23 cellular contexts compared by ENCODE assay signal in genomic region chr7:37206192-37206591, GRCh38.
A peak's percentile ranks its signal among the peaks of the same experiment; 100 is the strongest.
DNase-seq lines count a peak whose midpoint lies in the region; ATAC-seq and TF ChIP-seq lines count a peak whose summit lies in the region.
"Had no signal": no experiment of that assay in that cellular context is flagged by ENCODE, and none has a peak within 500 bp of the region (broad histone marks: within the 10 kb centered on the region; RNA-seq: fewer than 3 reads in every experiment).

No MANE protein-coding gene starts in this region.

- ATAC-seq in activated CD8-positive, alpha-beta T cell treated with anti-CD3 and anti-CD28 coated beads for 36 hours, result no peak
- ATAC-seq in activated CD8-positive, alpha-beta T cell treated with anti-CD3 and anti-CD28 coated beads, Interleukin-2, amount 10 ng/mL, durations not matched to agents 7 days and 5 days, result no peak
- no peak for ATAC-seq in stimulated activated naive CD8-positive, alpha-beta T cell treated with anti-CD3 and anti-CD28 coated beads, Interleukin-15, Interleukin-2, amounts not matched to agents 100 U/mL and 50 U/mL, for 24 hours
- ATAC-seq in activated naive CD8-positive, alpha-beta T cell treated with anti-CD3 and anti-CD28 coated beads, Interleukin-2, amount 50 U/mL, for 24 hours, result no peak
- ATAC-seq: HCT116 had no signal

- DNase-seq in activated CD8-positive, alpha-beta T cell treated with anti-CD3 and anti-CD28 coated beads for 36 hours, result no peak
- DNase-seq in activated CD8-positive, alpha-beta T cell treated with anti-CD3 and anti-CD28 coated beads, Interleukin-2, amount 10 ng/mL, durations not matched to agents 7 days and 5 days, result no peak
- no peak for DNase-seq in stimulated activated naive CD8-positive, alpha-beta T cell treated with anti-CD3 and anti-CD28 coated beads, Interleukin-15, Interleukin-2, amounts not matched to agents 100 U/mL and 50 U/mL, for 24 hours
- no peak for DNase-seq in activated naive CD8-positive, alpha-beta T cell treated with anti-CD3 and anti-CD28 coated beads, Interleukin-2, amount 50 U/mL, for 24 hours
- DNase-seq in activated gamma-delta T cell (lab: John Stamatoyannopoulos, UW) (no peak), glutamatergic neuron (no peak), NCI-H2227 treated with DMSO at 0.1 percent for 48 hours (lab: John Stamatoyannopoulos, UW) (no peak)
- DNase-seq: AML-193; C1 segment of cervical spinal cord; Calu3; CD8-positive, alpha-beta memory T cell; DMS153; GOT3; KG1; NCI-H1105; NCI-H146; NCI-H2029 treated with DMSO at 0.1 percent for 48 hours; NCI-H345; NCI-H524; NCI-H774; Peyer's patch had no signal

- no peak for TF ChIP-seq CTCF in activated CD8-positive, alpha-beta T cell treated with anti-CD3 and anti-CD28 coated beads for 36 hours (IDR thresholded peaks at IDR 0.05)
- TF ChIP-seq CTCF in glutamatergic neuron (IDR thresholded peaks at IDR 0.05; ENCODE audit: partially characterized antibody, unreplicated experiment), result no peak

- intact Hi-C loops in activated CD8-positive, alpha-beta T cell treated with anti-CD3 and anti-CD28 coated beads for 36 hours (cut with micrococcal nuclease), result no loop called here

- no peak overlapping the region for H3K4me3 Mint-ChIP-seq in activated CD8-positive, alpha-beta T cell treated with anti-CD3 and anti-CD28 coated beads for 36 hours
- H3K4me3 Mint-ChIP-seq in activated CD8-positive, alpha-beta T cell treated with anti-CD3 and anti-CD28 coated beads, Interleukin-2, amount 10 ng/mL, durations not matched to agents 7 days and 5 days, result no peak overlapping the region
- no peak overlapping the region for H3K4me3 Mint-ChIP-seq in stimulated activated naive CD8-positive, alpha-beta T cell treated with anti-CD3 and anti-CD28 coated beads, Interleukin-15, Interleukin-2, amounts not matched to agents 100 ng/mL and 50 ng/mL, for 24 hours
- H3K4me3 Mint-ChIP-seq in activated naive CD8-positive, alpha-beta T cell treated with anti-CD3 and anti-CD28 coated beads, Interleukin-2, amount 50 U/mL, for 24 hours, result no peak overlapping the region
- no peak overlapping the region for H3K4me3 Mint-ChIP-seq in glutamatergic neuron (ENCODE audit: unreplicated experiment)
- H3K4me3 Mint-ChIP-seq: CD8-positive, alpha-beta memory T cell had no signal

- H3K27me3 Mint-ChIP-seq in activated CD8-positive, alpha-beta T cell treated with anti-CD3 and anti-CD28 coated beads for 36 hours, result no peaks in the 10 kb centered on the region
- no peaks in the 10 kb centered on the region for H3K27me3 Mint-ChIP-seq in activated CD8-positive, alpha-beta T cell treated with anti-CD3 and anti-CD28 coated beads, Interleukin-2, amount 10 ng/mL, durations not matched to agents 7 days and 5 days (ENCODE audit: low read depth)
- no peaks in the 10 kb centered on the region for H3K27me3 Mint-ChIP-seq in stimulated activated naive CD8-positive, alpha-beta T cell treated with anti-CD3 and anti-CD28 coated beads, Interleukin-15, Interleukin-2, amounts not matched to agents 100 ng/mL and 50 ng/mL, for 24 hours
- no peaks in the 10 kb centered on the region for H3K27me3 Mint-ChIP-seq in activated naive CD8-positive, alpha-beta T cell treated with anti-CD3 and anti-CD28 coated beads, Interleukin-2, amount 50 U/mL, for 24 hours
- H3K27me3 Mint-ChIP-seq in glutamatergic neuron (ENCODE audit: unreplicated experiment), result no peaks in the 10 kb centered on the region
- H3K27me3 Mint-ChIP-seq: CD8-positive, alpha-beta memory T cell had no signal

- POLR2A ChIA-PET in activated CD8-positive, alpha-beta T cell treated with anti-CD3 and anti-CD28 coated beads for 36 hours (lab: Charles Lee), result no interaction called here
- POLR2A ChIA-PET in activated CD8-positive, alpha-beta T cell treated with anti-CD3 and anti-CD28 coated beads, Interleukin-2, amount 10 ng/mL, durations not matched to agents 7 days and 5 days (lab: Charles Lee), result no interaction called here

- peaks cover 44% of the 10 kb centered on the region for H3K36me3 Mint-ChIP-seq in activated CD8-positive, alpha-beta T cell treated with anti-CD3 and anti-CD28 coated beads for 36 hours (ENCODE audit: low read depth)
- peaks cover 32% of the 10 kb centered on the region for H3K36me3 Mint-ChIP-seq in activated CD8-positive, alpha-beta T cell treated with anti-CD3 and anti-CD28 coated beads, Interleukin-2, amount 10 ng/mL, durations not matched to agents 7 days and 5 days (ENCODE audit: low read depth)
- H3K36me3 Mint-ChIP-seq in stimulated activated naive CD8-positive, alpha-beta T cell treated with anti-CD3 and anti-CD28 coated beads, Interleukin-15, Interleukin-2, amounts not matched to agents 100 ng/mL and 50 ng/mL, for 24 hours (ENCODE audit: low read depth), result peaks cover 78% of the 10 kb centered on the region
- peaks cover 44% of the 10 kb centered on the region for H3K36me3 Mint-ChIP-seq in activated naive CD8-positive, alpha-beta T cell treated with anti-CD3 and anti-CD28 coated beads, Interleukin-2, amount 50 U/mL, for 24 hours (ENCODE audit: low read depth)
- H3K36me3 Mint-ChIP-seq in glutamatergic neuron (ENCODE audit: unreplicated experiment), result no peaks in the 10 kb centered on the region

- peaks cover 13% of the 10 kb centered on the region for H3K4me1 Mint-ChIP-seq in activated CD8-positive, alpha-beta T cell treated with anti-CD3 and anti-CD28 coated beads for 36 hours (ENCODE audit: low read depth)
- peaks cover 2% of the 10 kb centered on the region for H3K4me1 Mint-ChIP-seq in activated CD8-positive, alpha-beta T cell treated with anti-CD3 and anti-CD28 coated beads, Interleukin-2, amount 10 ng/mL, durations not matched to agents 7 days and 5 days (ENCODE audit: low read depth)
- H3K4me1 Mint-ChIP-seq in stimulated activated naive CD8-positive, alpha-beta T cell treated with anti-CD3 and anti-CD28 coated beads, Interleukin-15, Interleukin-2, amounts not matched to agents 100 ng/mL and 50 ng/mL, for 24 hours (ENCODE audit: low read depth), result peaks cover 4% of the 10 kb centered on the region
- peaks cover 7% of the 10 kb centered on the region for H3K4me1 Mint-ChIP-seq in activated naive CD8-positive, alpha-beta T cell treated with anti-CD3 and anti-CD28 coated beads, Interleukin-2, amount 50 U/mL, for 24 hours
- H3K4me1 Mint-ChIP-seq in glutamatergic neuron (ENCODE audit: low read depth, unreplicated experiment), result peaks cover 11% of the 10 kb centered on the region
- H3K4me1 Mint-ChIP-seq: CD8-positive, alpha-beta memory T cell had no signal

- no peaks in the 10 kb centered on the region for H3K9me3 Mint-ChIP-seq in activated CD8-positive, alpha-beta T cell treated with anti-CD3 and anti-CD28 coated beads for 36 hours
- H3K9me3 Mint-ChIP-seq in activated CD8-positive, alpha-beta T cell treated with anti-CD3 and anti-CD28 coated beads, Interleukin-2, amount 10 ng/mL, durations not matched to agents 7 days and 5 days (ENCODE audit: insufficient read depth), result no peaks in the 10 kb centered on the region
- no peaks in the 10 kb centered on the region for H3K9me3 Mint-ChIP-seq in stimulated activated naive CD8-positive, alpha-beta T cell treated with anti-CD3 and anti-CD28 coated beads, Interleukin-15, Interleukin-2, amounts not matched to agents 100 ng/mL and 50 ng/mL, for 24 hours
- no peaks in the 10 kb centered on the region for H3K9me3 Mint-ChIP-seq in activated naive CD8-positive, alpha-beta T cell treated with anti-CD3 and anti-CD28 coated beads, Interleukin-2, amount 50 U/mL, for 24 hours
- peaks cover 1% of the 10 kb centered on the region for H3K9me3 Mint-ChIP-seq in glutamatergic neuron (ENCODE audit: unreplicated experiment)
- H3K9me3 Mint-ChIP-seq: CD8-positive, alpha-beta memory T cell had no signal

- H3K27ac Mint-ChIP-seq in activated CD8-positive, alpha-beta T cell treated with anti-CD3 and anti-CD28 coated beads for 36 hours, result peak overlapping the region; percentile 75
- H3K27ac Mint-ChIP-seq in activated CD8-positive, alpha-beta T cell treated with anti-CD3 and anti-CD28 coated beads, Interleukin-2, amount 10 ng/mL, durations not matched to agents 7 days and 5 days, result no peak overlapping the region
- H3K27ac Mint-ChIP-seq in stimulated activated naive CD8-positive, alpha-beta T cell treated with anti-CD3 and anti-CD28 coated beads, Interleukin-15, Interleukin-2, amounts not matched to agents 100 ng/mL and 50 ng/mL, for 24 hours, result peak overlapping the region; percentile 47
- peak overlapping the region; percentile 58 for H3K27ac Mint-ChIP-seq in activated naive CD8-positive, alpha-beta T cell treated with anti-CD3 and anti-CD28 coated beads, Interleukin-2, amount 50 U/mL, for 24 hours
- H3K27ac Mint-ChIP-seq in glutamatergic neuron (ENCODE audit: unreplicated experiment), result no peak overlapping the region

- CTCF ChIA-PET in activated CD8-positive, alpha-beta T cell treated with anti-CD3 and anti-CD28 coated beads for 36 hours (lab: Charles Lee), result no interaction called here
- CTCF ChIA-PET in activated CD8-positive, alpha-beta T cell treated with anti-CD3 and anti-CD28 coated beads, Interleukin-2, amount 10 ng/mL, durations not matched to agents 7 days and 5 days (lab: Charles Lee), result interaction anchor here (3.2 to 3.9 kb wide), 2 partner anchors 8 to 147 kb away, joined by 11 to 16 read pairs; no protein-coding TSS in a partner anchor

Comparison
In these comparisons a context has a peak if more than half of its experiments do, and no peak if none do; other contexts are left out.
1. H3K27ac Mint-ChIP-seq: peak in activated CD8-positive, alpha-beta T cell treated with anti-CD3 and anti-CD28 coated beads for 36 hours (single experiment), stimulated activated naive CD8-positive, alpha-beta T cell treated with anti-CD3 and anti-CD28 coated beads, Interleukin-15, Interleukin-2, amounts not matched to agents 100 ng/mL and 50 ng/mL, for 24 hours (single experiment) and activated naive CD8-positive, alpha-beta T cell treated with anti-CD3 and anti-CD28 coated beads, Interleukin-2, amount 50 U/mL, for 24 hours (single experiment); none in activated CD8-positive, alpha-beta T cell treated with anti-CD3 and anti-CD28 coated beads, Interleukin-2, amount 10 ng/mL, durations not matched to agents 7 days and 5 days (single experiment) and glutamatergic neuron (single experiment).